In the genomic region with DNA sequence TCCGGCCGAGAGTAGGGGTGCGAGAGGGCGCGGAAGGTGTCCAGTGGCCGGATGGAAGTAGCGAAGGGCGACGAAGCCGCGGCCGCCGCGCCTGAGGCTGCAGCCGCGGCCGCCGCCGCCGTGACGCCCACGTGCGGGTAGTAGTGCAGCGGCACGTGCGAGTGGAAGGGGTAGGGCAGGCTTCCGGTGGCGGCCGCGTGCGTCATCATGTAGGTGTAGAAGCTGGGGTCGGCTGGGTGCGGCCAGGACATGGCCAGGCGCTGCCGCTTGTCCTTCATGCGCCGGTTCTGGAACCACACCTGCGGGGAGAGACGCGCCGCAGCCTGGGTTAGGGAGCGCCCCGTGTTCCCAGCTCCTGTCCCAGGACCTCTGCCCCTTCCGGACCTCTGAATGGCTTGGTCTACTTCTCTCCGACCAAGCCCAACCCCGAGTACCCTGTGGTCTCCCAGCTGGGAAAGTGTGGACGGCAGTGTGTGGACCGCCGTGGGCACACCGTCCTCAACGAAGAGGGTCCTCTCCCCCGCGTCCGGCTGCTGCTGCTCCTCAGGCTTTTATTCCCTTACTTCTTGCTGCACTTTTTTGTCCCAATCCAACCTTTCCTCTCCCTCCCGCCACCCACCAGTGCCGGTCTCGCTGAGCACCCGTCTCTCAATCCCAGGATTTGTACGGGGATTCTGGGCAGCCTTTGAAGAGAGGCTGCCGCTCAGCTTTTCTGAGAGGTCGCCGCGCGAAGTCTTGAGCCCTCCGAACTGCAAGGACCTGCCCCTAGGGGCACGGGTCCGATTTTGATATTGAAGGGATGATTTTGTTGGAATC, we compare ENCODE assay signal across 10 cellular contexts. TPM values are rescaled to one million over a fixed set of nuclear protein-coding genes. Genes with fewer than 3 reads are reported as not detected.
DNase-seq lines count a peak whose midpoint lies in the region; ATAC-seq and TF ChIP-seq lines count a peak whose summit lies in the region.
"Had no signal": no experiment of that assay in that cellular context is flagged by ENCODE, and none has a peak within 500 bp of the region (broad histone marks: within the 10 kb centered on the region; RNA-seq: fewer than 3 reads in every experiment).

No MANE protein-coding gene starts in this region.

- H2BK120ac ChIP-seq in H9 (ENCODE audit: low read depth, low read length, poor library complexity, severe bottlenecking): no peak overlapping the region

- H2BK12ac ChIP-seq in H9 (ENCODE audit: insufficient read length, low read depth, low read length): no peak overlapping the region

- H2BK15ac ChIP-seq in H9 (ENCODE audit: low read depth, low read length): no peak overlapping the region

- no peaks in the 10 kb centered on the region for H3K36me3 ChIP-seq in adipocyte (ENCODE audit: control insufficient read depth, insufficient read depth, low read length, severe bottlenecking)
- H3K36me3 ChIP-seq: Peyer's patch had no signal

- H3K27me3 ChIP-seq in H9 (ENCODE audit: insufficient read depth, low read length) (peaks cover 87% of the 10 kb centered on the region), adipocyte (replicated peaks; ENCODE audit: control insufficient read depth, insufficient read depth, low read length) (peaks cover 92% of the 10 kb centered on the region)

- H3K4me3 ChIP-seq in adipocyte (ENCODE audit: low read length): peak overlapping the region; percentile 37

- ATAC-seq in GM21447 (IDR thresholded peaks at IDR 0.05; ENCODE audit: unreplicated experiment) (no peak), GM21619 (IDR thresholded peaks at IDR 0.05; ENCODE audit: unreplicated experiment) (no peak)

- no peak overlapping the region for H4K91ac ChIP-seq in H9 (ENCODE audit: insufficient read length, low read depth, low read length)

- H3K4ac ChIP-seq in H9 (ENCODE audit: low read depth, low read length): no peak overlapping the region

- peaks cover 85 to 95% (median 91%) of the 10 kb centered on the region in 3 donors for H3K27me3 Mint-ChIP-seq in CD14-positive monocyte (ENCODE audit: low read depth in 3 of 3)
- peaks cover 96% of the 10 kb centered on the region for H3K27me3 Mint-ChIP-seq in H9 (ENCODE audit: low read depth)
- H3K27me3 Mint-ChIP-seq in nephron (ENCODE audit: low read depth): peaks cover 97% of the 10 kb centered on the region

- H3K56ac ChIP-seq in H9 (ENCODE audit: insufficient read length, low read depth, low read length): no peak overlapping the region

- no peak overlapping the region for H3K27ac ChIP-seq in H9 (ENCODE audit: insufficient read length, low read depth, low read length)
- H3K27ac ChIP-seq: Peyer's patch had no signal

- no peak overlapping the region for H3K18ac ChIP-seq in H9 (ENCODE audit: insufficient read length, low read depth, low read length)

- H4K8ac ChIP-seq in H9 (replicated peaks; ENCODE audit: insufficient read length, low read depth, low read length): no peak overlapping the region

- intact Hi-C loops in CD14-positive monocyte (cut with micrococcal nuclease): loop anchor here in 1 of 2 donors (5.0 kb wide), 1 partner anchor 42 kb away; a partner anchor contains a TSS

- H3K36me3 Mint-ChIP-seq in CD14-positive monocyte (peaks cover 8 to 15% of the 10 kb centered on the region in 2 donors), H9 (ENCODE audit: insufficient read depth in 1 of 3, low read depth in 3 of 3) (no peaks in the 10 kb centered on the region), nephron (ENCODE audit: low read depth) (no peaks in the 10 kb centered on the region)

- no peak overlapping the region for H3T11ph ChIP-seq in H9 (ENCODE audit: low read length)

- H3K79me2 ChIP-seq in H9 (ENCODE audit: insufficient read depth, low read length): no peaks in the 10 kb centered on the region

- peaks cover 7% of the 10 kb centered on the region for H3K23me2 ChIP-seq in H9 (ENCODE audit: insufficient read length, low read depth, low read length, poor library complexity, severe bottlenecking)

- H3K4me2 ChIP-seq in H9 (ENCODE audit: insufficient read depth, insufficient read length, low read length): peak overlapping the region; percentile 50

- H3K4me3 Mint-ChIP-seq in CD14-positive monocyte (peak overlapping the region; percentile 24 to 85), H9 (peak overlapping the region; percentile 49 to 73), nephron (peak overlapping the region; percentile 43 to 71 (median 61))

- no peak overlapping the region for H3K27ac Mint-ChIP-seq in CD14-positive monocyte
- H3K27ac Mint-ChIP-seq in H9: no peak overlapping the region
- H3K27ac Mint-ChIP-seq in nephron: no peak overlapping the region

- no peak overlapping the region for H2BK5ac ChIP-seq in H9 (ENCODE audit: insufficient read length, low read length)

- H3K9ac ChIP-seq in H9 (ENCODE audit: extremely low read depth, insufficient read length, low read length) (no peak overlapping the region), adipocyte (ENCODE audit: low read length) (no peak overlapping the region)

- H3K79me1 ChIP-seq in H9 (ENCODE audit: insufficient read depth, low read depth, low read length, poor library complexity, severe bottlenecking): no peaks in the 10 kb centered on the region

- no peak overlapping the region for H2AK5ac ChIP-seq in H9 (ENCODE audit: insufficient read length, low read length)

- H4K20me1 ChIP-seq in H9 (ENCODE audit: control insufficient read depth, insufficient read depth, insufficient read length): no peaks in the 10 kb centered on the region

- TF ChIP-seq CTCF in CD14-positive monocyte (IDR thresholded peaks at IDR 0.05) (no peak), H9 (conservative IDR thresholded peaks at IDR 0.05) (no peak), nephron (IDR thresholded peaks at IDR 0.05; ENCODE audit: unreplicated experiment in 3 of 3) (no peak)

- no peak overlapping the region for H4K5ac ChIP-seq in H9 (ENCODE audit: insufficient read length, low read depth, low read length)

- H3K4me1 ChIP-seq in H9 (ENCODE audit: insufficient read depth, low read length) (no peaks in the 10 kb centered on the region), adipocyte (ENCODE audit: control insufficient read depth, insufficient read depth, low read length) (no peaks in the 10 kb centered on the region)

- H2AFZ ChIP-seq in H9 (ENCODE audit: low read length): no peak overlapping the region

- no CpG with 5 or more reads among the region's 67 CpGs for WGBS in H9 (ENCODE audit: extremely low coverage, insufficient read length, low lambda C conversion rate)

- H3K4me1 Mint-ChIP-seq in CD14-positive monocyte (peaks cover 29% of the 10 kb centered on the region), H9 (peaks cover 20 to 46% of the 10 kb centered on the region in 2 experiments), nephron (peaks cover 43% of the 10 kb centered on the region)

- no peak for DNase-seq in CD14-positive monocyte (ENCODE audit: low spot score)
- DNase-seq in H9: peak; percentile 58
- no peak for DNase-seq in adipocyte (ENCODE audit: low read depth)
- DNase-seq in NCI-H774 (lab: John Stamatoyannopoulos, UW): no peak
- no peak for DNase-seq in NCI-H226

- H3K23ac ChIP-seq in H9 (ENCODE audit: insufficient read length, low read depth, low read length): no peak overlapping the region

- H3K9me3 ChIP-seq in H9 (ENCODE audit: control insufficient read depth, low read depth, low read length) (no peaks in the 10 kb centered on the region), adipocyte (ENCODE audit: control insufficient read depth, low read length) (peaks cover 27% of the 10 kb centered on the region)

- H3K14ac ChIP-seq in H9 (ENCODE audit: insufficient read depth, low read length): no peak overlapping the region; the same call in 1 of the 2 replicates

- H3K9me3 Mint-ChIP-seq in CD14-positive monocyte: peaks cover 10 to 51% (median 36%) of the 10 kb centered on the region in 7 donors
- peaks cover 5 to 6% of the 10 kb centered on the region in 2 experiments; a peak in 4 of 5 replicates for H3K9me3 Mint-ChIP-seq in H9
- peaks cover 3% of the 10 kb centered on the region for H3K9me3 Mint-ChIP-seq in nephron

- no peak overlapping the region for H2BK20ac ChIP-seq in H9 (ENCODE audit: low read depth, low read length, poor library complexity, severe bottlenecking)

RNA-seq across cellular contexts. Expression of a gene that starts 3.0 kb away (rescaled TPM):
- not detected for polyA plus RNA-seq in CD14-positive monocyte
- total RNA-seq in H9 (2021): not detected in 2 replicates
- total RNA-seq: liver, Peyer's patch had no signal
- polyA plus RNA-seq: liver had no signal

RNA-seq across cellular contexts. Expression of a gene that starts 11.8 kb away (rescaled TPM):
- polyA plus RNA-seq in CD14-positive monocyte: not detected
- not detected in 2 replicates for total RNA-seq in H9 (2021)
- total RNA-seq: liver, Peyer's patch had no signal
- polyA plus RNA-seq: liver had no signal

RNA-seq across cellular contexts. Expression of a gene that starts 18.8 kb away (rescaled TPM):
- not detected for polyA plus RNA-seq in CD14-positive monocyte
- total RNA-seq in H9 (2021): not detected in 2 replicates
- total RNA-seq: liver, Peyer's patch had no signal
- polyA plus RNA-seq: liver had no signal

RNA-seq across cellular contexts. Expression of a gene that starts 26.3 kb away (rescaled TPM):
- polyA plus RNA-seq in CD14-positive monocyte: not detected
- total RNA-seq in H9 (2021): not detected in 2 replicates
- total RNA-seq: liver, Peyer's patch had no signal
- polyA plus RNA-seq: liver had no signal

RNA-seq across cellular contexts. Expression of a gene that starts 35.8 kb away (rescaled TPM):
- polyA plus RNA-seq in CD14-positive monocyte: not detected
- not detected in 2 replicates for total RNA-seq in H9 (2021)
- total RNA-seq: liver, Peyer's patch had no signal
- polyA plus RNA-seq: liver had no signal
